8 cellular contexts compared by ENCODE assay signal in genomic region chr2:171687287-171688128, GRCh38. TPM values are rescaled to one million over a fixed set of nuclear protein-coding genes. Genes with fewer than 3 reads are reported as not detected.
DNase-seq lines count a peak whose midpoint lies in the region; ATAC-seq and TF ChIP-seq lines count a peak whose summit lies in the region.

Gene DYNC1I2, plus strand, starts transcription at chr2:171687469. Its CDS starts 2,687 bp downstream, at chr2:171690156.

- H3K4me1 ChIP-seq in suprapubic skin: peaks cover 19% of the 10 kb centered on the region

- H3K9me3 Mint-ChIP-seq in activated naive CD4-positive, alpha-beta T cell treated with anti-CD3 and anti-CD28 coated beads, Interleukin-2, amount 50 U/mL, for 24 hours: no peaks in the 10 kb centered on the region

- H3K27me3 Mint-ChIP-seq in activated naive CD4-positive, alpha-beta T cell treated with anti-CD3 and anti-CD28 coated beads, Interleukin-2, amount 50 U/mL, for 24 hours: no peaks in the 10 kb centered on the region

- H3K36me3 ChIP-seq in GM06990 (ENCODE audit: control insufficient read depth, insufficient read depth, low read length) (no peaks in the 10 kb centered on the region), suprapubic skin (peaks cover 5% of the 10 kb centered on the region)

- H3K9me3 ChIP-seq in suprapubic skin: no peaks in the 10 kb centered on the region

- H3K4me3 ChIP-seq in GM06990 (replicated peaks; ENCODE audit: low read depth, low read length) (peak within 1 kb of the TSS; percentile 83), HFF-Myc (replicated peaks; ENCODE audit: low read depth, low read length) (peak within 1 kb of the TSS; percentile 90), NB4 (ENCODE audit: low read depth, low read length) (peak within 1 kb of the TSS; percentile 95), suprapubic skin (peak within 1 kb of the TSS; percentile 69)

- TF ChIP-seq CTCF in GM06990 (IDR thresholded peaks at IDR 0.05; ENCODE audit: insufficient read depth, low read length, poor library complexity, severe bottlenecking): no peak
- TF ChIP-seq CTCF in HFF-Myc (IDR thresholded peaks at IDR 0.05; ENCODE audit: low read depth, low read length, missing control alignments): no peak
- TF ChIP-seq CTCF in NB4 (IDR thresholded peaks at IDR 0.05; ENCODE audit: low read depth, low read length): no peak
- no peak for TF ChIP-seq CTCF in suprapubic skin (IDR thresholded peaks at IDR 0.05)

- TF ChIP-seq POLR2A in NB4 (IDR thresholded peaks at IDR 0.05; ENCODE audit: extremely low read depth, insufficient read length) (peak; percentile 25), suprapubic skin (IDR thresholded peaks at IDR 0.05) (no peak)

- no peaks in the 10 kb centered on the region for H3K36me3 Mint-ChIP-seq in activated naive CD4-positive, alpha-beta T cell treated with anti-CD3 and anti-CD28 coated beads, Interleukin-2, amount 50 U/mL, for 24 hours

- peak within 1 kb of the TSS; percentile 92 for H3K4me3 Mint-ChIP-seq in activated naive CD4-positive, alpha-beta T cell treated with anti-CD3 and anti-CD28 coated beads, Interleukin-2, amount 50 U/mL, for 24 hours

- WGBS in suprapubic skin: 0% methylated on average over 28 of the region's 51 CpGs

- H3K27ac Mint-ChIP-seq in activated naive CD4-positive, alpha-beta T cell treated with anti-CD3 and anti-CD28 coated beads, Interleukin-2, amount 50 U/mL, for 24 hours: peak within 1 kb of the TSS; percentile 93

- peak; percentile 99 for ATAC-seq in SK-N-SH treated with all-trans-retinoic acid at 6 μM for 48 hours

- peaks cover 30% of the 10 kb centered on the region for H3K4me1 Mint-ChIP-seq in activated naive CD4-positive, alpha-beta T cell treated with anti-CD3 and anti-CD28 coated beads, Interleukin-2, amount 50 U/mL, for 24 hours

- H3K27me3 ChIP-seq in GM06990 (replicated peaks; ENCODE audit: control insufficient read depth, insufficient read depth, low read length): no peaks in the 10 kb centered on the region
- no peaks in the 10 kb centered on the region for H3K27me3 ChIP-seq in suprapubic skin

- peak; percentile 84 for DNase-seq in GM06990 (ENCODE audit: extremely low read depth, insufficient read length)
- DNase-seq in HFF-Myc (ENCODE audit: extremely low read depth, low read depth): peak; percentile 92
- DNase-seq in NB4 (ENCODE audit: low read depth): peak; percentile 97
- DNase-seq in globus pallidus (ENCODE audit: low spot score): peak; percentile 97
- peak in 55 of 56 donors; percentile 61 to 98 (median 92) for DNase-seq in nucleus accumbens (lab: John Stamatoyannopoulos, UW)
- peak; percentile 92 to 93 for DNase-seq in suprapubic skin (ENCODE audit: low spot score in 2 of 2)

- TF ChIP-seq EP300 in suprapubic skin (IDR thresholded peaks at IDR 0.05): no peak

- H3K27ac ChIP-seq in suprapubic skin: peak within 1 kb of the TSS; percentile 91

TF ChIP-seq in SK-N-SH treated with all-trans-retinoic acid at 6 μM for 48 hours, 23 proteins besides CTCF, POLR2A, EP300 and RAD21:
- no peak for TF ChIP-seq PPARA (CRISPR knock-in tag; IDR thresholded peaks at IDR 0.05; ENCODE audit: borderline replicate concordance)
- no peak for TF ChIP-seq TCF4 (CRISPR knock-in tag; IDR thresholded peaks at IDR 0.05; ENCODE audit: borderline replicate concordance)
- TF ChIP-seq CSRNP3 (CRISPR knock-in tag; IDR thresholded peaks at IDR 0.05): no peak
- no peak for TF ChIP-seq BACH2 (CRISPR knock-in tag; IDR thresholded peaks at IDR 0.05; ENCODE audit: borderline replicate concordance)

RNA-seq across cellular contexts. Expression of gene DYNC1I2, which starts in this region (rescaled TPM):
- total RNA-seq in suprapubic skin: 10 to 100 TPM; 65.0 to 78.7 (median 67.9) TPM

Comparison
In these comparisons a context has a peak if more than half of its experiments do, and no peak if none do; other contexts are left out.
1. Peak in every context shown above with its lines: DNase-seq, ATAC-seq, H3K4me3 ChIP-seq and H3K27ac ChIP-seq.